Comparison of ENCODE assay signal across 14 cellular contexts in genomic region chr14:96160030-96160912, GRCh38. TPM values are rescaled to one million over a fixed set of nuclear protein-coding genes. Genes with fewer than 3 reads are reported as not detected.
"Had no signal": no experiment of that assay in that cellular context is flagged by ENCODE, and none has a peak within 500 bp of the region (broad histone marks: within the 10 kb centered on the region; RNA-seq: fewer than 3 reads in every experiment).

No MANE protein-coding gene starts in this region.

- DNase-seq: activated CD4-positive, alpha-beta memory T cell treated with anti-CD3 and anti-CD28 coated beads for 36 hours; activated naive CD4-positive, alpha-beta T cell treated with anti-CD3 and anti-CD28 coated beads, Interleukin-2, amount 10 ng/mL, durations not matched to agents 7 days and 5 days; amniotic stem cell; body of pancreas; central memory CD4-positive, alpha-beta T cell; effector memory CD8-positive, alpha-beta T cell; occipital lobe; stimulated activated CD4-positive, alpha-beta T cell treated with anti-CD3 and anti-CD28 coated beads, Interleukin-4, amount 100 ng/mL, for 1 hour; stimulated activated CD8-positive, alpha-beta memory T cell treated with anti-CD3 and anti-CD28 coated beads, Interleukin-4, amount 100 ng/mL, for 48 hours; thyroid gland had no signal

- H3K4me3 ChIP-seq: body of pancreas, prostate gland, SJSA1, thyroid gland had no signal

- H3K27me3 ChIP-seq: body of pancreas, SJSA1, thyroid gland had no signal

- H3K36me3 ChIP-seq: prostate gland, SJSA1, thyroid gland had no signal

- H3K4me1 ChIP-seq: prostate gland, thyroid gland had no signal

- ATAC-seq: body of pancreas; effector memory CD8-positive, alpha-beta T cell had no signal

- H3K9me3 ChIP-seq: body of pancreas, prostate gland, SJSA1, thyroid gland had no signal

- H3K27ac ChIP-seq: prostate gland, SJSA1, thyroid gland, VCaP had no signal

RNA-seq across cellular contexts. Expression of gene BDKRB2, which starts 44.4 kb away (rescaled TPM):
- total RNA-seq: activated T-helper 1 cell treated with anti-CD3 and anti-CD28 coated beads, Interleukin-12 subunit alpha, Interleukin-12 subunit beta, Interleukin-2, Interleukin-4 antibody, amounts not matched to agents 30 ng/mL and 10 ng/mL and 1 ng/mL, durations not matched to agents 14 hours and 24 hours and 36 hours had no signal
